ENCODE assay signal across 23 cellular contexts in the genomic region with DNA sequence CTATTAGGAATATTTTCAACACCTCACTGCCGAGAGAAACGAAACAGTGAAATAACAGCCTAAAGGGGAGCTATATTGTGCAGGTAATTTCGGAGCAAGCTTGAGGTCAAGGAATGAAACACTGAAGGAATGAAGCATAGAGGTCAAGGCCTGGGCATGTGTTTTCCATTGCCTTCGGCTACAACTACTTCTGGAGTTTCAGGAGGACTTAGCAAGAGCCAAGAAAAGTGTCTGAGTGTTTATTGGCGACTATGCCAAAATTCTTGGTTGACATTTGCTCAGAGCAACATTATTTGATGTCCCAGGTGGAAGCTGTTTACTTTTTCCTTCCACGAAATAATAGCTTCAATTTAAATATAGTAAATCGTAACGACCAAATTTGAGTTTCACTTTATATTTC.
DNase-seq lines count a peak whose midpoint lies in the region; ATAC-seq and TF ChIP-seq lines count a peak whose summit lies in the region.
"Had no signal": no experiment of that assay in that cellular context is flagged by ENCODE, and none has a peak within 500 bp of the region (broad histone marks: within the 10 kb centered on the region; RNA-seq: fewer than 3 reads in every experiment).

No MANE protein-coding gene starts in this region.

- no peak for TF ChIP-seq POLR2A in IMR-90 (IDR thresholded peaks at IDR 0.05; ENCODE audit: low read depth, low read length)
- TF ChIP-seq POLR2A in thyroid gland (IDR thresholded peaks at IDR 0.05): no peak

- BruUV-seq in IMR-90 (replicated peaks; lab: Mats Ljungman, UMichigan): no TSS peak

- H3K79me1 ChIP-seq in IMR-90 (ENCODE audit: low read depth in 1 of 2, low read length in 2 of 2): no peaks in the 10 kb centered on the region

- no peak overlapping the region for H2BK15ac ChIP-seq in IMR-90 (ENCODE audit: low read depth, low read length)

- H3K9ac ChIP-seq in IMR-90 (ENCODE audit: low read depth, low read length): no peak overlapping the region
- H3K9ac ChIP-seq in adipocyte (ENCODE audit: low read length): no peak overlapping the region
- no peak overlapping the region for H3K9ac ChIP-seq in endodermal cell (ENCODE audit: extremely low read depth, low read length, poor library complexity, severe bottlenecking)
- H3K9ac ChIP-seq: BLaER1, GM23248, KMS-11 had no signal

- 0 out of 2 replicates have a peak, but pooled peaks cover 3% of the 10 kb centered on the region for H3K9me1 ChIP-seq in IMR-90 (ENCODE audit: insufficient read depth, low read length)

- H3K27me3 Mint-ChIP-seq in endodermal cell (ENCODE audit: insufficient read depth): no peaks in the 10 kb centered on the region

- in situ Hi-C loops in IMR-90 (cut with MboI; ENCODE audit: low sequenced_read_pairs): no loop called here

- H2AFZ ChIP-seq in IMR-90 (replicated peaks; ENCODE audit: low read length, poor library complexity): no peak overlapping the region
- H2AFZ ChIP-seq: GM23248 had no signal

- H3K9me3 Mint-ChIP-seq in endodermal cell: peaks cover 7% of the 10 kb centered on the region
- H3K9me3 Mint-ChIP-seq: CD4-positive, alpha-beta T cell had no signal

- H3K4me3 Mint-ChIP-seq in endodermal cell: no peak overlapping the region
- H3K4me3 Mint-ChIP-seq: CD4-positive, alpha-beta T cell; H9 had no signal

- H3K4me3 ChIP-seq in IMR-90 (ENCODE audit: insufficient read depth, low read depth, low read length) (no peak overlapping the region), adipocyte (ENCODE audit: low read length) (no peak overlapping the region), lung (no peak overlapping the region), thyroid gland (replicated peaks in 1 of 3) (no peak overlapping the region), endodermal cell (ENCODE audit: low read length) (no peak overlapping the region)
- H3K4me3 ChIP-seq: BLaER1, GM23248, SK-N-MC had no signal

- POLR2A ChIA-PET in IMR-90 (lab: Charles Lee; ENCODE audit: unreplicated experiment): no interaction called here

- H3K18ac ChIP-seq in IMR-90 (ENCODE audit: low read depth, low read length): no peak overlapping the region

- CTCF ChIA-PET in IMR-90 (lab: Yijun Ruan, JAX): no interaction called here

- H3K27ac ChIP-seq in IMR-90 (ENCODE audit: insufficient read depth, low read length) (no peak overlapping the region), lung (ENCODE audit: low read depth in 1 of 2, low read length in 1 of 2) (no peak overlapping the region), thyroid gland (peak overlapping the region in 2 of 3 donors; percentile 82 to 88), endodermal cell (ENCODE audit: low read depth, low read length) (no peak overlapping the region)
- H3K27ac ChIP-seq: BLaER1, GM23248, KMS-11, SK-N-MC had no signal

- no peak overlapping the region for H4K8ac ChIP-seq in IMR-90 (ENCODE audit: low read depth in 2 of 2, low read length in 2 of 2)

- H3K23ac ChIP-seq in IMR-90 (ENCODE audit: low read depth, low read length): 0 out of 2 replicates have a peak overlapping the region, but pooled peaks have one; percentile 44

- no peak for TF ChIP-seq RAD21 in IMR-90 (IDR thresholded peaks at IDR 0.05; ENCODE audit: low read length)

- no peak overlapping the region for H2AK9ac ChIP-seq in IMR-90 (replicated peaks; ENCODE audit: low read depth, low read length, poor library complexity)

- intact Hi-C loops in IMR-90 (cut with micrococcal nuclease): no loop called here
- intact Hi-C loops in thyroid gland (cut with DNase I): no loop called here
- intact Hi-C loops in cardiac septum (cut with DNase I): no loop called here

- H3K4ac ChIP-seq in IMR-90 (ENCODE audit: low read depth, low read length): no peak overlapping the region

- ATAC-seq in IMR-90 (ENCODE audit: low read depth) (no peak), lung (ENCODE audit: insufficient read depth, low FRiP score) (no peak), GM21786 (IDR thresholded peaks at IDR 0.05; ENCODE audit: unreplicated experiment) (no peak)

- no peak overlapping the region for H3K56ac ChIP-seq in IMR-90 (ENCODE audit: extremely low read depth, insufficient read depth, low read length)

- H4K91ac ChIP-seq in IMR-90 (ENCODE audit: insufficient read depth, low read depth, low read length): no peak overlapping the region

- peaks cover 28% of the 10 kb centered on the region for H3K4me1 Mint-ChIP-seq in endodermal cell

- H3K4me1 ChIP-seq in IMR-90 (ENCODE audit: control insufficient read depth, insufficient read depth, low read length) (peaks cover 3% of the 10 kb centered on the region; the same call in 1 of the 2 replicates), adipocyte (ENCODE audit: control insufficient read depth, insufficient read depth, low read length) (no peaks in the 10 kb centered on the region), lung (ENCODE audit: control insufficient read depth in 2 of 2, insufficient read depth in 2 of 2, low read length in 2 of 2) (peaks cover 0 to 1% of the 10 kb centered on the region in 2 donors), thyroid gland (peaks cover 25 to 26% of the 10 kb centered on the region in 2 donors), endodermal cell (ENCODE audit: control insufficient read depth, insufficient read depth, low read length) (peaks cover 16% of the 10 kb centered on the region)
- H3K4me1 ChIP-seq: BLaER1 had no signal

- no peak overlapping the region for H2BK20ac ChIP-seq in IMR-90 (ENCODE audit: low read depth, low read length)

- H4K5ac ChIP-seq in IMR-90 (ENCODE audit: low read depth, low read length): no peak overlapping the region

- H3K36me3 ChIP-seq in IMR-90 (ENCODE audit: control insufficient read depth, insufficient read depth, low read length): no peaks in the 10 kb centered on the region
- no peaks in the 10 kb centered on the region for H3K36me3 ChIP-seq in adipocyte (ENCODE audit: control insufficient read depth, insufficient read depth, low read length, severe bottlenecking)
- no peaks in the 10 kb centered on the region for H3K36me3 ChIP-seq in lung (ENCODE audit: control insufficient read depth in 2 of 2, insufficient read depth in 2 of 2, low read length in 2 of 2)
- no peaks in the 10 kb centered on the region for H3K36me3 ChIP-seq in thyroid gland
- H3K36me3 ChIP-seq in endodermal cell (ENCODE audit: control insufficient read depth, insufficient read depth, low read length): no peaks in the 10 kb centered on the region
- H3K36me3 ChIP-seq: BLaER1 had no signal

- no peaks in the 10 kb centered on the region for H3K36me3 Mint-ChIP-seq in endodermal cell (ENCODE audit: low read depth)

- H3K27me3 ChIP-seq in IMR-90 (ENCODE audit: control insufficient read depth, insufficient read depth, low read length) (no peaks in the 10 kb centered on the region), adipocyte (replicated peaks; ENCODE audit: control insufficient read depth, insufficient read depth, low read length) (no peaks in the 10 kb centered on the region), lung (ENCODE audit: control insufficient read depth, insufficient read depth) (no peaks in the 10 kb centered on the region), thyroid gland (no peaks in the 10 kb centered on the region), endodermal cell (ENCODE audit: control insufficient read depth, insufficient read depth, low read length, poor library complexity, severe bottlenecking) (no peaks in the 10 kb centered on the region)
- H3K27me3 ChIP-seq: BLaER1 had no signal

- H3K9me3 ChIP-seq in IMR-90 (ENCODE audit: control insufficient read depth, insufficient read depth, low read length) (no peaks in the 10 kb centered on the region), adipocyte (ENCODE audit: control insufficient read depth, low read length) (peaks cover 12% of the 10 kb centered on the region), lung (ENCODE audit: control insufficient read depth in 2 of 2, insufficient read depth in 1 of 2, low read length in 1 of 2) (peaks cover 0 to 2% of the 10 kb centered on the region in 2 donors), thyroid gland (no peaks in the 10 kb centered on the region), endodermal cell (ENCODE audit: control insufficient read depth, low read length) (peaks cover 12% of the 10 kb centered on the region)

- no peak overlapping the region for H3K14ac ChIP-seq in IMR-90 (replicated peaks; ENCODE audit: low read depth, low read length)

- H3K27ac Mint-ChIP-seq in endodermal cell: no peak overlapping the region
- H3K27ac Mint-ChIP-seq: CD4-positive, alpha-beta T cell; H9 had no signal

- dilution Hi-C loops in IMR-90 (cut with HindIII; ENCODE audit: low sequenced_read_pairs, unreplicated experiment): no loop called here

- H2AK5ac ChIP-seq in IMR-90 (ENCODE audit: low read depth, low read length): no peak overlapping the region

- TF ChIP-seq CTCF in IMR-90 (conservative IDR thresholded peaks at IDR 0.05; ENCODE audit: low read depth, low read length): no peak
- TF ChIP-seq CTCF in lung (IDR thresholded peaks at IDR 0.05; ENCODE audit: control extremely low read depth, extremely low read depth): no peak
- no peak for TF ChIP-seq CTCF in thyroid gland (IDR thresholded peaks at IDR 0.05)
- no peak for TF ChIP-seq CTCF in endodermal cell (conservative IDR thresholded peaks at IDR 0.05)

- DNase-seq in IMR-90: no peak
- DNase-seq in adipocyte (ENCODE audit: low read depth): peak; percentile 28
- peak; percentile 35 for DNase-seq in lung (ENCODE audit: low spot score)
- no peak for DNase-seq in thyroid gland
- DNase-seq in cardiac septum (ENCODE audit: low spot score): no peak
- no peak for DNase-seq in endodermal cell
- DNase-seq in NCI-H524 treated with DMSO at 0.1 percent for 48 hours (lab: John Stamatoyannopoulos, UW): no peak
- DNase-seq: CD4-positive, alpha-beta T cell; COR-L47; DMS79 treated with DMSO at 0.1 percent for 48 hours; H9; NCI-H1694; NCI-H2081; NCI-H345; NCI-H524; OCI-M1; RPMI8226; SHP77 treated with DMSO at 0.1 percent for 48 hours had no signal

- H2BK120ac ChIP-seq in IMR-90 (ENCODE audit: low read depth, low read length): no peak overlapping the region

- H3K4me2 ChIP-seq in IMR-90 (ENCODE audit: low read depth, low read length): peak overlapping the region; percentile 44; the same call in 1 of the 2 replicates
- H3K4me2 ChIP-seq: BLaER1, KMS-11 had no signal

- H4K20me1 ChIP-seq in IMR-90 (ENCODE audit: insufficient read depth, low read length): no peaks in the 10 kb centered on the region
- H4K20me1 ChIP-seq: BLaER1 had no signal

- WGBS in IMR-90 (ENCODE audit: extremely low coverage in 2 of 2, insufficient read length in 1 of 2), 2 experiments: no CpG with 5 or more reads among the region's 8 CpGs
- WGBS in lung, 2 donors: 61 to 76% methylated on average over 8 of the region's 8 CpGs
- 76 to 77% methylated on average over 8 of the region's 8 CpGs for WGBS in thyroid gland, 2 donors
- WGBS in endodermal cell (ENCODE audit: insufficient coverage in 1 of 2, insufficient read length in 1 of 2), 2 experiments: 90 to 93% methylated on average over 8 of the region's 8 CpGs

- no peak overlapping the region for H2BK5ac ChIP-seq in IMR-90 (ENCODE audit: low read depth, low read length, poor library complexity, severe bottlenecking)

Comparison
In these comparisons a context has a peak if more than half of its experiments do, and no peak if none do; other contexts are left out.
1. DNase-seq: peak in adipocyte (single experiment) and lung (single experiment); none in IMR-90 (single experiment), thyroid gland (0 of 2), cardiac septum (single experiment), endodermal cell (single experiment) and NCI-H524 treated with DMSO at 0.1 percent for 48 hours (single experiment).
2. H3K27ac ChIP-seq: peak in thyroid gland (2 of 3); none in IMR-90 (single experiment), lung (0 of 2) and endodermal cell (single experiment).